ENCODE assay signal across 34 cellular contexts in the genomic region with DNA sequence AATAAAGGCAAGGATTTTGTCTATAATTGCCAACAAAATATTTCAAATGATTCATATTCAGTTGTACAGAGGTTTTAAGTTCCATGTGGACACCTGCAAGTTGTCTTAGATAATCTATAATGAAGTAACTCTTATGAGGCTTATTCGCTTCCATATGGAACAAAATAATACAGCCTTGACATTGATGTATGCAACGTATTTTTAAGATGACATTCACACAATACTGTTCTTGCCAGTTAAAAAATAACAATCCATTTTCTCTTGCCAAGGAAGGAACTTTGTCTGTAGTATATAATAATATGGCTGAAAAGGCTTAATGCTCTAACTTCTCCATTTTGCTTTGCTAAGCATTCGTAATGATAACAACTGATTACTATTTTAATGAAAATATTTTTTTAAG.
"Had no signal": no experiment of that assay in that cellular context is flagged by ENCODE, and none has a peak within 500 bp of the region (broad histone marks: within the 10 kb centered on the region; RNA-seq: fewer than 3 reads in every experiment).

No MANE protein-coding gene starts in this region.

- H3K27ac ChIP-seq: adrenal gland, ascending aorta, body of pancreas, brain microvascular endothelial cell, breast epithelium, cardiac muscle cell had no signal

- DNase-seq: activated effector memory CD4-positive, alpha-beta T cell treated with anti-CD3 and anti-CD28 coated beads, Interleukin-2, amount 50 U/mL, for 16 hours; activated effector memory CD4-positive, alpha-beta T cell treated with Interleukin-2 at 50 U/mL for 16 hours; activated gamma-delta T cell; activated gamma-delta T cell treated with Interleukin-2 at 50 U/mL for 16 hours; activated naive CD4-positive, alpha-beta T cell; activated naive CD4-positive, alpha-beta T cell treated with anti-CD3 and anti-CD28 coated beads for 36 hours; activated naive CD4-positive, alpha-beta T cell treated with anti-CD3 and anti-CD28 coated beads, Interleukin-2, amount 10 ng/mL, durations not matched to agents 7 days and 5 days; activated naive CD4-positive, alpha-beta T cell treated with anti-CD3 and anti-CD28 coated beads, Interleukin-2, amount 50 U/mL, for 16 hours; activated naive CD4-positive, alpha-beta T cell treated with Interleukin-2 at 50 U/mL for 16 hours; activated naive CD8-positive, alpha-beta T cell treated with anti-CD3 and anti-CD28 coated beads for 36 hours; activated naive CD8-positive, alpha-beta T cell treated with anti-CD3 and anti-CD28 coated beads, Interleukin-2, amount 10 ng/mL, durations not matched to agents 7 days and 5 days; activated naive CD8-positive, alpha-beta T cell treated with anti-CD3 and anti-CD28 coated beads, Interleukin-2, amount 50 U/mL, for 24 hours; activated T-cell treated with anti-CD3 and anti-CD28 coated beads, Interleukin-2, amount 50 U/mL, for 1 hour; activated T-cell treated with anti-CD3 and anti-CD28 coated beads, Interleukin-2, amount 50 U/mL, for 24 hours; activated T-cell treated with anti-CD3 and anti-CD28 coated beads, Interleukin-2, amount 50 U/mL, for 4 hours; activated T-cell treated with anti-CD3 and anti-CD28 coated beads, Interleukin-2, amount 50 U/mL, for 48 hours; activated T-cell treated with anti-CD3 and anti-CD28 coated beads, Interleukin-2, amount 50 U/mL, for 72 hours; adrenal gland; amniotic stem cell; amygdala; anterior cingulate cortex; aorta; body of pancreas; brain microvascular endothelial cell; caudate nucleus; central memory CD4-positive, alpha-beta T cell; cerebellar nuclear complex had no signal

- H3K36me3 ChIP-seq: adrenal gland, ascending aorta, brain microvascular endothelial cell, breast epithelium, cardiac muscle cell had no signal

- H3K27me3 ChIP-seq: adrenal gland, ascending aorta, body of pancreas, brain microvascular endothelial cell, breast epithelium, cardiac muscle cell had no signal

- H3K9me3 ChIP-seq: adrenal gland, ascending aorta, body of pancreas, breast epithelium had no signal

- H3K4me3 ChIP-seq: adrenal gland, ascending aorta, body of pancreas, breast epithelium, cardiac muscle cell had no signal

- FAIRE-seq: astrocyte, bronchial epithelial cell had no signal

- H3K4me1 ChIP-seq: adrenal gland, ascending aorta, body of pancreas, breast epithelium had no signal

- ATAC-seq: activated naive CD4-positive, alpha-beta T cell treated with anti-CD3 and anti-CD28 coated beads, Interleukin-2, amount 50 U/mL, for 72 hours; activated naive CD8-positive, alpha-beta T cell treated with anti-CD3 and anti-CD28 coated beads, Interleukin-2, amount 50 U/mL, for 24 hours; activated T-cell treated with anti-CD3 and anti-CD28 coated beads, Interleukin-2, amount 50 U/mL, for 4 hours; activated T-cell treated with anti-CD3 and anti-CD28 coated beads, Interleukin-2, amount 50 U/mL, for 72 hours; activated T-helper 17 cell treated with anti-CD3 and anti-CD28 coated beads, Interleukin-2, amount 50 U/mL, for 72 hours; body of pancreas had no signal
